Comparison of ENCODE assay signal across 11 cellular contexts in genomic region chr3:193982258-193982659, GRCh38.
DNase-seq lines count a peak whose midpoint lies in the region; ATAC-seq and TF ChIP-seq lines count a peak whose summit lies in the region.
"Had no signal": no experiment of that assay in that cellular context is flagged by ENCODE, and none has a peak within 500 bp of the region (broad histone marks: within the 10 kb centered on the region; RNA-seq: fewer than 3 reads in every experiment).

No MANE protein-coding gene starts in this region.

- H3K9me3 ChIP-seq in uterus: no peaks in the 10 kb centered on the region
- H3K9me3 ChIP-seq: right lobe of liver, SJSA1 had no signal

- ATAC-seq in esophagus mucosa (peak; percentile 87), HG03139 (IDR thresholded peaks at IDR 0.05; ENCODE audit: unreplicated experiment) (no peak), HG02970 (IDR thresholded peaks at IDR 0.05; ENCODE audit: low FRiP score, unreplicated experiment) (no peak)

- intact Hi-C loops in uterus (cut with DNase I; ENCODE audit: low total_unique reads): no loop called here

- no peak for TF ChIP-seq POLR2A in uterus (IDR thresholded peaks at IDR 0.05)

- H3K36me3 ChIP-seq in uterus: no peaks in the 10 kb centered on the region
- H3K36me3 ChIP-seq: right lobe of liver, SJSA1 had no signal

- no peak overlapping the region for H3K27ac ChIP-seq in uterus
- H3K27ac ChIP-seq: right lobe of liver, SJSA1 had no signal

- H3K4me1 ChIP-seq in uterus: no peaks in the 10 kb centered on the region
- H3K4me1 ChIP-seq: right lobe of liver, SJSA1 had no signal

- TF ChIP-seq CTCF in uterus (IDR thresholded peaks at IDR 0.05): no peak
- TF ChIP-seq CTCF in GM10266 (IDR thresholded peaks at IDR 0.05; ENCODE audit: control insufficient read depth, insufficient read depth, low read depth, missing control alignments): no peak

- DNase-seq in NCI-H2196 treated with DMSO at 0.1 percent for 48 hours (lab: John Stamatoyannopoulos, UW; ENCODE audit: unreplicated experiment) (peak; percentile 97), medulla oblongata (ENCODE audit: extremely low spot score) (peak; percentile 67), uterus (peak; percentile 37 to 68), GM10266 (ENCODE audit: extremely low spot score) (no peak)
- DNase-seq: activated CD4-positive, alpha-beta memory T cell treated with anti-CD3 and anti-CD28 coated beads for 36 hours; right lobe of liver; stimulated activated naive CD4-positive, alpha-beta T cell had no signal

- H3K27me3 ChIP-seq in uterus: no peaks in the 10 kb centered on the region
- H3K27me3 ChIP-seq: right lobe of liver, SJSA1 had no signal

- no peak overlapping the region for H3K4me3 ChIP-seq in uterus
- H3K4me3 ChIP-seq: right lobe of liver, SJSA1 had no signal
